Comparison of ENCODE assay signal across 7 cellular contexts in genomic region chr20:57622579-57623381, GRCh38. TPM values are rescaled to one million over a fixed set of nuclear protein-coding genes. Genes with fewer than 3 reads are reported as not detected.
DNase-seq lines count a peak whose midpoint lies in the region; ATAC-seq and TF ChIP-seq lines count a peak whose summit lies in the region.

No MANE protein-coding gene starts in this region.

- peak; percentile 57 for TF ChIP-seq CTCF in activated B cell treated with CpG ODN at 0.5 μM for 24 hours (IDR thresholded peaks at IDR 0.05)

- intact Hi-C loops in activated B cell treated with CpG ODN at 0.5 μM for 24 hours (cut with micrococcal nuclease) = loop anchor here (1.0 to 10.0 kb wide), 5 partner anchors 32 to 1502 kb away; no protein-coding TSS in a partner anchor

- H3K9me3 Mint-ChIP-seq in activated B cell treated with CpG ODN at 0.5 μM for 24 hours (peaks cover 5% of the 10 kb centered on the region), memory B cell (peaks cover 6% of the 10 kb centered on the region)
- H3K9me3 Mint-ChIP-seq in stimulated activated naive CD8-positive, alpha-beta T cell treated with anti-CD3 and anti-CD28 coated beads, Interleukin-15, amount 100 ng/mL, for 72 hours = peaks cover 8 to 22% of the 10 kb centered on the region in 2 donors

- CTCF ChIA-PET in activated B cell treated with CpG ODN at 0.5 μM for 24 hours (lab: Charles Lee) = interaction anchor here (0.6 to 3.0 kb wide), 12 partner anchors 8 to 559 kb away, joined by 3 to 21 read pairs (median 4); no protein-coding TSS in a partner anchor

- H3K4me1 Mint-ChIP-seq in activated B cell treated with CpG ODN at 0.5 μM for 24 hours (peaks cover 66% of the 10 kb centered on the region), memory B cell (peaks cover 33% of the 10 kb centered on the region)
- peaks cover 76% of the 10 kb centered on the region for H3K4me1 Mint-ChIP-seq in stimulated activated naive CD8-positive, alpha-beta T cell treated with anti-CD3 and anti-CD28 coated beads, Interleukin-15, amount 100 ng/mL, for 72 hours

- no peaks in the 10 kb centered on the region for H3K27me3 Mint-ChIP-seq in activated B cell treated with CpG ODN at 0.5 μM for 24 hours
- no peaks in the 10 kb centered on the region for H3K27me3 Mint-ChIP-seq in memory B cell
- no peaks in the 10 kb centered on the region for H3K27me3 Mint-ChIP-seq in stimulated activated naive CD8-positive, alpha-beta T cell treated with anti-CD3 and anti-CD28 coated beads, Interleukin-15, amount 100 ng/mL, for 72 hours

- H3K4me3 Mint-ChIP-seq in activated B cell treated with CpG ODN at 0.5 μM for 24 hours (no peak overlapping the region), memory B cell (peak overlapping the region; percentile 50)
- H3K4me3 Mint-ChIP-seq in stimulated activated naive CD8-positive, alpha-beta T cell treated with anti-CD3 and anti-CD28 coated beads, Interleukin-15, amount 100 ng/mL, for 72 hours = peak overlapping the region in 1 of 2 donors; percentile 48

- H3K27ac Mint-ChIP-seq in activated B cell treated with CpG ODN at 0.5 μM for 24 hours (peak overlapping the region; percentile 31), memory B cell (peak overlapping the region; percentile 62)
- no peak overlapping the region for H3K27ac Mint-ChIP-seq in stimulated activated naive CD8-positive, alpha-beta T cell treated with anti-CD3 and anti-CD28 coated beads, Interleukin-15, amount 100 ng/mL, for 72 hours

- DNase-seq in GM03348 (ENCODE audit: low spot score) (peak; percentile 72), NCI-H1105 (lab: John Stamatoyannopoulos, UW) (peak; percentile 30), activated B cell treated with CpG ODN at 0.5 μM for 24 hours (peak; percentile 47), cerebellar cortex (ENCODE audit: low spot score) (peak; percentile 15), memory B cell (ENCODE audit: low spot score in 2 of 2) (peak; percentile 59 to 62)
- peak; percentile 68 to 69 for DNase-seq in stimulated activated naive CD8-positive, alpha-beta T cell treated with anti-CD3 and anti-CD28 coated beads, Interleukin-15, amount 100 ng/mL, for 72 hours

- POLR2A ChIA-PET in activated B cell treated with CpG ODN at 0.5 μM for 24 hours (lab: Charles Lee) = interaction anchor here (0.6 to 1.2 kb wide), 2 partner anchors 31 to 474 kb away, joined by 5 to 6 read pairs; no protein-coding TSS in a partner anchor

- H3K36me3 Mint-ChIP-seq in activated B cell treated with CpG ODN at 0.5 μM for 24 hours (ENCODE audit: low read depth) (peaks cover 23% of the 10 kb centered on the region), memory B cell (peaks cover 10% of the 10 kb centered on the region)

- ATAC-seq in activated B cell treated with CpG ODN at 0.5 μM for 24 hours (ENCODE audit: low read depth) (no peak), memory B cell (ENCODE audit: low read depth) (no peak), HG03045 (IDR thresholded peaks at IDR 0.05; ENCODE audit: unreplicated experiment) (no peak)
- ATAC-seq in stimulated activated naive CD8-positive, alpha-beta T cell treated with anti-CD3 and anti-CD28 coated beads, Interleukin-15, amount 100 ng/mL, for 72 hours = no peak

RNA-seq across cellular contexts. Expression of gene ZBP1, which starts 2.6 kb away (rescaled TPM):
- total RNA-seq in activated B cell treated with CpG ODN at 0.5 μM for 24 hours = 16.5 and 17.8 TPM in 2 replicates

Comparison
In these comparisons a context has a peak if more than half of its experiments do, and no peak if none do; other contexts are left out.
1. DNase-seq: peak in every context shown above with its lines; median percentile 72 in GM03348; 68 in stimulated activated naive CD8-positive, alpha-beta T cell treated with anti-CD3 and anti-CD28 coated beads, Interleukin-15, amount 100 ng/mL, for 72 hours; 60 in memory B cell; 47 in activated B cell treated with CpG ODN at 0.5 μM for 24 hours; 30 in NCI-H1105; 15 in cerebellar cortex.
2. H3K27ac Mint-ChIP-seq: peak in activated B cell treated with CpG ODN at 0.5 μM for 24 hours (single experiment) and memory B cell (single experiment); none in stimulated activated naive CD8-positive, alpha-beta T cell treated with anti-CD3 and anti-CD28 coated beads, Interleukin-15, amount 100 ng/mL, for 72 hours (0 of 2).